ENCODE assay signal across 9 cellular contexts in genomic region chr10:50501899-50502556, GRCh38.
DNase-seq lines count a peak whose midpoint lies in the region; ATAC-seq, FAIRE-seq and TF ChIP-seq lines count a peak whose summit lies in the region.
"Had no signal": no experiment of that assay in that cellular context is flagged by ENCODE, and none has a peak within 500 bp of the region (broad histone marks: within the 10 kb centered on the region; RNA-seq: fewer than 3 reads in every experiment).

No MANE protein-coding gene starts in this region.

- H3K4me3 ChIP-seq in parathyroid adenoma (ENCODE audit: low read depth, low read length): peak overlapping the region; percentile 36
- H3K4me3 ChIP-seq: lower lobe of right lung had no signal

- peak overlapping the region; percentile 41 for H3K4me2 ChIP-seq in parathyroid adenoma (ENCODE audit: low read length)

- no peak for FAIRE-seq in RCC 7860 (lab: Jason Lieb, UNC)

- peaks cover 12% of the 10 kb centered on the region for H3K79me2 ChIP-seq in parathyroid adenoma

- peak; percentile 37 for DNase-seq in SIG-M5 treated with dmso at 0.1 percent for 504 hours (lab: John Stamatoyannopoulos, UW; ENCODE audit: unreplicated experiment)
- no peak for DNase-seq in SIG-M5 (lab: John Stamatoyannopoulos, UW)
- peak; percentile 28 for DNase-seq in activated T-helper 2 cell treated with anti-CD3 and anti-CD28 coated beads, Interferon-gamma antibody, Interleukin-2, Interleukin-4, amounts not matched to agents 10 μg/mL and 5 μg/mL and 100 μg/mL, durations not matched to agents 14 hours and 24 hours and 36 hours (ENCODE audit: low spot score)
- DNase-seq in RCC 7860 (ENCODE audit: low spot score): no peak
- no peak for DNase-seq in glutamatergic neuron
- DNase-seq in NCI-H1417 treated with DMSO at 0.1 percent for 48 hours (lab: John Stamatoyannopoulos, UW): no peak
- DNase-seq: lower lobe of right lung had no signal

- peak overlapping the region; percentile 62 for H3K27ac Mint-ChIP-seq in activated T-helper 2 cell treated with anti-CD3 and anti-CD28 coated beads, Interferon-gamma antibody, Interleukin-2, Interleukin-4, amounts not matched to agents 10 μg/mL and 5 μg/mL and 100 μg/mL, durations not matched to agents 14 hours and 24 hours and 36 hours
- no peak overlapping the region for H3K27ac Mint-ChIP-seq in glutamatergic neuron (ENCODE audit: unreplicated experiment)

- peaks cover 74% of the 10 kb centered on the region for H3K4me1 Mint-ChIP-seq in activated T-helper 2 cell treated with anti-CD3 and anti-CD28 coated beads, Interferon-gamma antibody, Interleukin-2, Interleukin-4, amounts not matched to agents 10 μg/mL and 5 μg/mL and 100 μg/mL, durations not matched to agents 14 hours and 24 hours and 36 hours (ENCODE audit: low read depth)
- H3K4me1 Mint-ChIP-seq in glutamatergic neuron (ENCODE audit: low read depth, unreplicated experiment): peaks cover 14% of the 10 kb centered on the region

- no peak overlapping the region for H2AFZ ChIP-seq in parathyroid adenoma

- peak; percentile 38 for ATAC-seq in HG02840 (IDR thresholded peaks at IDR 0.05; ENCODE audit: low FRiP score, unreplicated experiment)
- ATAC-seq: lower lobe of right lung had no signal

- H3K27me3 ChIP-seq in parathyroid adenoma (ENCODE audit: control insufficient read depth, insufficient read depth, low read length): no peaks in the 10 kb centered on the region

- no peak overlapping the region for H3K4me3 Mint-ChIP-seq in activated T-helper 2 cell treated with anti-CD3 and anti-CD28 coated beads, Interferon-gamma antibody, Interleukin-2, Interleukin-4, amounts not matched to agents 10 μg/mL and 5 μg/mL and 100 μg/mL, durations not matched to agents 14 hours and 24 hours and 36 hours (ENCODE audit: low read depth)
- H3K4me3 Mint-ChIP-seq in glutamatergic neuron (ENCODE audit: unreplicated experiment): no peak overlapping the region

- peak; percentile 49 for TF ChIP-seq CTCF in parathyroid adenoma (IDR thresholded peaks at IDR 0.05)
- no peak for TF ChIP-seq CTCF in glutamatergic neuron (IDR thresholded peaks at IDR 0.05; ENCODE audit: partially characterized antibody, unreplicated experiment)

- intact Hi-C loops in activated T-helper 2 cell treated with anti-CD3 and anti-CD28 coated beads, Interferon-gamma antibody, Interleukin-2, Interleukin-4, amounts not matched to agents 10 μg/mL and 5 μg/mL and 100 μg/mL, durations not matched to agents 14 hours and 24 hours and 36 hours (cut with micrococcal nuclease): loop anchor here (1.0 to 2.0 kb wide), 2 partner anchors 9 to 31 kb away; no protein-coding TSS in a partner anchor

- H3K36me3 Mint-ChIP-seq in activated T-helper 2 cell treated with anti-CD3 and anti-CD28 coated beads, Interferon-gamma antibody, Interleukin-2, Interleukin-4, amounts not matched to agents 10 μg/mL and 5 μg/mL and 100 μg/mL, durations not matched to agents 14 hours and 24 hours and 36 hours (ENCODE audit: low read depth): peaks cover 9% of the 10 kb centered on the region
- no peaks in the 10 kb centered on the region for H3K36me3 Mint-ChIP-seq in glutamatergic neuron (ENCODE audit: unreplicated experiment)

- H3K4me1 ChIP-seq in parathyroid adenoma: peaks cover 56% of the 10 kb centered on the region

- no peaks in the 10 kb centered on the region for H3K9me3 ChIP-seq in parathyroid adenoma (ENCODE audit: control insufficient read depth, low read length)
- H3K9me3 ChIP-seq: lower lobe of right lung had no signal

- no peaks in the 10 kb centered on the region for H3K9me3 Mint-ChIP-seq in activated T-helper 2 cell treated with anti-CD3 and anti-CD28 coated beads, Interferon-gamma antibody, Interleukin-2, Interleukin-4, amounts not matched to agents 10 μg/mL and 5 μg/mL and 100 μg/mL, durations not matched to agents 14 hours and 24 hours and 36 hours
- peaks cover 3% of the 10 kb centered on the region for H3K9me3 Mint-ChIP-seq in glutamatergic neuron (ENCODE audit: unreplicated experiment)

- peaks cover 5% of the 10 kb centered on the region for H3K27me3 Mint-ChIP-seq in activated T-helper 2 cell treated with anti-CD3 and anti-CD28 coated beads, Interferon-gamma antibody, Interleukin-2, Interleukin-4, amounts not matched to agents 10 μg/mL and 5 μg/mL and 100 μg/mL, durations not matched to agents 14 hours and 24 hours and 36 hours (ENCODE audit: low read depth)
- peaks cover 2% of the 10 kb centered on the region for H3K27me3 Mint-ChIP-seq in glutamatergic neuron (ENCODE audit: unreplicated experiment)

- no peak overlapping the region for H3K9ac ChIP-seq in parathyroid adenoma

- peak overlapping the region; percentile 97 for H3K27ac ChIP-seq in parathyroid adenoma
- H3K27ac ChIP-seq: lower lobe of right lung had no signal

- no peaks in the 10 kb centered on the region for H3K36me3 ChIP-seq in parathyroid adenoma (ENCODE audit: control insufficient read depth, insufficient read depth, low read length)
- H3K36me3 ChIP-seq: lower lobe of right lung had no signal

Comparison
In these comparisons a context has a peak if more than half of its experiments do, and no peak if none do; other contexts are left out.
1. DNase-seq: peak in SIG-M5 treated with dmso at 0.1 percent for 504 hours (single experiment) and activated T-helper 2 cell treated with anti-CD3 and anti-CD28 coated beads, Interferon-gamma antibody, Interleukin-2, Interleukin-4, amounts not matched to agents 10 μg/mL and 5 μg/mL and 100 μg/mL, durations not matched to agents 14 hours and 24 hours and 36 hours (single experiment); none in SIG-M5 (single experiment), RCC 7860 (single experiment), glutamatergic neuron (single experiment) and NCI-H1417 treated with DMSO at 0.1 percent for 48 hours (single experiment).